ENCODE assay signal across 8 cellular contexts in the genomic region with DNA sequence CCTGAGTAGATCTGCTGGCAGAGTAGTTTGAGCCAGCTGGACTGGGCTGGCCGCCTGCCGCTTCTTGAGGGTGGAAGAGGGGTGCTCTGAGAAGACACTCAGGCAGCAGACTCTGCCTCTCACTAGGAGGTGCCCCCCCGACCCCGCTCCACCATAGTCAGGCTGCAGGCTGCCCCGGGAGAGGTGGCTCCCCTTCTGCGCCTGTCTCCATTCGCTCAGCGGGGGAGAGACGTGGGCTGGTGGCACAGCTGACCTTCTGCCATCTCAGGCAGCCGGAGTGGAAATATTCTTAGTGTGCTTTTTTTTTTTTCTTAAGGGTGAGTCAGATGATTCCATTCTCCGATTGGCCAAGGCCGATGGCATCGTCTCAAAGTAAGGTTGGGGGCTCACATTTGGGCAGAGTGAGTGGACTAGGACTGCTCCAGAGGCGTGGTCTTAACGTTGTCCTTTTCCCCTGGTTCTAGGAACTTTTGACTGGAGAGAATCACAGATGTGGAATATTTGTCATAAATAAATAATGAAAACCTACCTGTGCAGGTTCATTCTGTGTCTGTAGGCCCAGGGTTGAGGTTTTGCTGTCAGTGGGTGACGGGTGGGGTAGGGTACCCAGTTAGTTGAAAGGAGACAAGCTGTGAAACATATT. TPM values are rescaled to one million over a fixed set of nuclear protein-coding genes. Genes with fewer than 3 reads are reported as not detected.
DNase-seq lines count a peak whose midpoint lies in the region; ATAC-seq and TF ChIP-seq lines count a peak whose summit lies in the region.

No MANE protein-coding gene starts in this region.

- peaks cover 42% of the 10 kb centered on the region for H3K36me3 Mint-ChIP-seq in activated CD4-positive, alpha-beta memory T cell treated with anti-CD3 and anti-CD28 coated beads for 36 hours
- H3K36me3 Mint-ChIP-seq in stimulated activated effector memory CD8-positive, alpha-beta T cell treated with anti-CD3 and anti-CD28 coated beads, Interleukin-12 subunit alpha, Interleukin-12 subunit beta, amount 100 ng/mL, for 72 hours, result peaks cover 62% of the 10 kb centered on the region

- TF ChIP-seq CTCF in hepatocyte (IDR thresholded peaks at IDR 0.05; ENCODE audit: poor library complexity), result no peak

- H3K9me3 Mint-ChIP-seq in activated CD4-positive, alpha-beta memory T cell treated with anti-CD3 and anti-CD28 coated beads for 36 hours, result no peaks in the 10 kb centered on the region
- H3K9me3 Mint-ChIP-seq in stimulated activated effector memory CD8-positive, alpha-beta T cell treated with anti-CD3 and anti-CD28 coated beads, Interleukin-12 subunit alpha, Interleukin-12 subunit beta, amount 100 ng/mL, for 72 hours, result no peaks in the 10 kb centered on the region

- DNase-seq in DMS 273 (lab: John Stamatoyannopoulos, UW; ENCODE audit: unreplicated experiment) (peak; percentile 45), DMS 273 treated with DMSO at 0.1 percent for 48 hours (lab: John Stamatoyannopoulos, UW) (no peak), hepatocyte (ENCODE audit: low spot score) (no peak), T1000 (lab: John Stamatoyannopoulos, UW) (no peak), ecto neural progenitor cell (ENCODE audit: low spot score) (no peak)
- peak; percentile 37 for DNase-seq in activated CD4-positive, alpha-beta memory T cell treated with anti-CD3 and anti-CD28 coated beads for 36 hours
- no peak for DNase-seq in stimulated activated effector memory CD8-positive, alpha-beta T cell treated with anti-CD3 and anti-CD28 coated beads, Interleukin-12 subunit alpha, Interleukin-12 subunit beta, amount 100 ng/mL, for 72 hours (ENCODE audit: low spot score in 2 of 2)
- DNase-seq in activated effector memory CD4-positive, alpha-beta T cell treated with anti-CD3 and anti-CD28 coated beads, Interleukin-2, amount 50 U/mL, for 16 hours, result no peak

- H3K9me3 ChIP-seq in hepatocyte (ENCODE audit: low read depth), result no peaks in the 10 kb centered on the region

- H2AFZ ChIP-seq in hepatocyte, result no peak overlapping the region

- peak overlapping the region; percentile 76 for H3K27ac ChIP-seq in hepatocyte

- intact Hi-C loops in activated CD4-positive, alpha-beta memory T cell treated with anti-CD3 and anti-CD28 coated beads for 36 hours (cut with micrococcal nuclease), result loop anchor here (1.0 to 5.0 kb wide), 3 partner anchors 19 to 246 kb away; a partner anchor contains a TSS

- peaks cover 15% of the 10 kb centered on the region for H3K4me1 ChIP-seq in hepatocyte (ENCODE audit: insufficient read depth)

- H3K27ac Mint-ChIP-seq in activated CD4-positive, alpha-beta memory T cell treated with anti-CD3 and anti-CD28 coated beads for 36 hours, result peak overlapping the region; percentile 87
- H3K27ac Mint-ChIP-seq in stimulated activated effector memory CD8-positive, alpha-beta T cell treated with anti-CD3 and anti-CD28 coated beads, Interleukin-12 subunit alpha, Interleukin-12 subunit beta, amount 100 ng/mL, for 72 hours, result peak overlapping the region; percentile 93

- no peaks in the 10 kb centered on the region for H3K9me2 ChIP-seq in hepatocyte (replicated peaks; ENCODE audit: insufficient read depth)

- no peaks in the 10 kb centered on the region for H3K27me3 ChIP-seq in hepatocyte

- peaks cover 11% of the 10 kb centered on the region for H4K20me1 ChIP-seq in hepatocyte (ENCODE audit: insufficient read depth, poor library complexity, severe bottlenecking)

- WGBS in hepatocyte (ENCODE audit: low lambda C conversion rate, missing lambda C conversion rate), result 83% methylated on average over 16 of the region's 16 CpGs

- H3K79me2 ChIP-seq in hepatocyte, result peaks cover 52% of the 10 kb centered on the region

- peak overlapping the region; percentile 90 for H3K4me3 Mint-ChIP-seq in activated CD4-positive, alpha-beta memory T cell treated with anti-CD3 and anti-CD28 coated beads for 36 hours
- H3K4me3 Mint-ChIP-seq in stimulated activated effector memory CD8-positive, alpha-beta T cell treated with anti-CD3 and anti-CD28 coated beads, Interleukin-12 subunit alpha, Interleukin-12 subunit beta, amount 100 ng/mL, for 72 hours, result peak overlapping the region; percentile 92

- CTCF ChIA-PET in activated CD4-positive, alpha-beta memory T cell treated with anti-CD3 and anti-CD28 coated beads for 36 hours (lab: Charles Lee), result interaction anchor here (1.1 to 1.6 kb wide), 2 partner anchors 229 kb away, joined by 3 to 7 read pairs; no protein-coding TSS in a partner anchor

- peak overlapping the region; percentile 96 for H3K4me3 ChIP-seq in hepatocyte

- POLR2A ChIA-PET in activated CD4-positive, alpha-beta memory T cell treated with anti-CD3 and anti-CD28 coated beads for 36 hours (lab: Charles Lee), result no interaction called here

- H3K27me3 Mint-ChIP-seq in activated CD4-positive, alpha-beta memory T cell treated with anti-CD3 and anti-CD28 coated beads for 36 hours, result no peaks in the 10 kb centered on the region

- ATAC-seq in stimulated activated effector memory CD8-positive, alpha-beta T cell treated with anti-CD3 and anti-CD28 coated beads, Interleukin-12 subunit alpha, Interleukin-12 subunit beta, amount 100 ng/mL, for 72 hours, result no peak

- peaks cover 34% of the 10 kb centered on the region for H3K4me1 Mint-ChIP-seq in activated CD4-positive, alpha-beta memory T cell treated with anti-CD3 and anti-CD28 coated beads for 36 hours (ENCODE audit: low read depth)
- peaks cover 45% of the 10 kb centered on the region for H3K4me1 Mint-ChIP-seq in stimulated activated effector memory CD8-positive, alpha-beta T cell treated with anti-CD3 and anti-CD28 coated beads, Interleukin-12 subunit alpha, Interleukin-12 subunit beta, amount 100 ng/mL, for 72 hours

- H3K4me2 ChIP-seq in hepatocyte, result peak overlapping the region; percentile 97

- H3K36me3 ChIP-seq in hepatocyte (replicated peaks; ENCODE audit: insufficient read depth, low read depth), result peaks cover 7% of the 10 kb centered on the region

RNA-seq across cellular contexts. Expression of a gene that starts 1.2 kb away (rescaled TPM):
- 1,000 to 10,000 TPM; 2,488 to 2,529 TPM for total RNA-seq in activated CD4-positive, alpha-beta memory T cell treated with anti-CD3 and anti-CD28 coated beads for 36 hours
- 1,754 and 2,772 TPM in 2 replicates for total RNA-seq in hepatocyte
- 444 and 460 TPM in 2 replicates for polyA plus RNA-seq in hepatocyte

RNA-seq across cellular contexts. Expression of a gene that starts 19.0 kb away (rescaled TPM):
- total RNA-seq in activated CD4-positive, alpha-beta memory T cell treated with anti-CD3 and anti-CD28 coated beads for 36 hours, result 1 to 10 TPM; 7.8 to 8.2 TPM
- 8.6 and 12.0 TPM in 2 replicates for total RNA-seq in hepatocyte
- polyA plus RNA-seq in hepatocyte, result 17.7 and 19.1 TPM in 2 replicates

RNA-seq across cellular contexts. Expression of a gene that starts 21.0 kb away (rescaled TPM):
- 1 to 10 TPM in 1 of 2 experiments, under 1 TPM in 1; 0.78 to 1.1 TPM for total RNA-seq in activated CD4-positive, alpha-beta memory T cell treated with anti-CD3 and anti-CD28 coated beads for 36 hours
- 44.6 and 71.3 TPM in 2 replicates for total RNA-seq in hepatocyte
- polyA plus RNA-seq in hepatocyte, result 252 and 313 TPM in 2 replicates

RNA-seq across cellular contexts. Expression of a gene that starts 39.2 kb away (rescaled TPM):
- not detected for total RNA-seq in activated CD4-positive, alpha-beta memory T cell treated with anti-CD3 and anti-CD28 coated beads for 36 hours
- total RNA-seq in hepatocyte, result 4.1 and 5.7 TPM in 2 replicates
- polyA plus RNA-seq in hepatocyte, result 6.4 and 6.9 TPM in 2 replicates

Comparison
In these comparisons a context has a peak if more than half of its experiments do, and no peak if none do; other contexts are left out.
1. DNase-seq: peak in DMS 273 (single experiment) and activated CD4-positive, alpha-beta memory T cell treated with anti-CD3 and anti-CD28 coated beads for 36 hours (single experiment); none in DMS 273 treated with DMSO at 0.1 percent for 48 hours (single experiment), hepatocyte (single experiment), stimulated activated effector memory CD8-positive, alpha-beta T cell treated with anti-CD3 and anti-CD28 coated beads, Interleukin-12 subunit alpha, Interleukin-12 subunit beta, amount 100 ng/mL, for 72 hours (0 of 2), activated effector memory CD4-positive, alpha-beta T cell treated with anti-CD3 and anti-CD28 coated beads, Interleukin-2, amount 50 U/mL, for 16 hours (single experiment), T1000 (single experiment) and ecto neural progenitor cell (single experiment).
2. RNA of a gene that starts 21.0 kb away (total RNA-seq): 44.6 to 71.3 TPM in hepatocyte; 0.78 to 1.1 TPM in activated CD4-positive, alpha-beta memory T cell treated with anti-CD3 and anti-CD28 coated beads for 36 hours; every median in the first group is over 10 times any median in the second.